10 cellular contexts compared by ENCODE assay signal in genomic region chr13:23890225-23890607, GRCh38. TPM values are rescaled to one million over a fixed set of nuclear protein-coding genes. Genes with fewer than 3 reads are reported as not detected.
DNase-seq lines count a peak whose midpoint lies in the region; FAIRE-seq and TF ChIP-seq lines count a peak whose summit lies in the region.
"Not testable (repeated sequence)": the region's sequence is repeated elsewhere in the genome, so short reads cannot be mapped to it uniquely, and the experiment has no call there.
"Had no signal": no experiment of that assay in that cellular context is flagged by ENCODE, and none has a peak within 500 bp of the region (broad histone marks: within the 10 kb centered on the region; RNA-seq: fewer than 3 reads in every experiment).

No MANE protein-coding gene starts in this region.

- CTCF ChIA-PET in activated CD4-positive, alpha-beta T cell treated with anti-CD3 and anti-CD28 coated beads, Interleukin-2, amount 10 ng/mL, durations not matched to agents 7 days and 5 days (lab: Charles Lee): interaction anchor here (0.5 to 2.2 kb wide), 8 partner anchors 8 to 432 kb away, joined by 3 to 6 read pairs (median 4); no protein-coding TSS in a partner anchor

- H3K36me3 ChIP-seq in ACC112 (ENCODE audit: insufficient read depth, low read length); HUES6 (ENCODE audit: control insufficient read depth, insufficient read depth, low read length); OCI-LY3 (replicated peaks; ENCODE audit: low read depth, low read length); bronchial epithelial cell (ENCODE audit: control insufficient read depth, insufficient read depth, low read length); hepatocyte (replicated peaks; ENCODE audit: insufficient read depth, low read depth); neural progenitor cell: not testable (repeated sequence)

- DNase-seq in GM12864 (ENCODE audit: low read depth); activated CD4-positive, alpha-beta T cell treated with anti-CD3 and anti-CD28 coated beads, Interleukin-2, amount 10 ng/mL, durations not matched to agents 7 days and 5 days; hepatocyte (ENCODE audit: low spot score): not testable (repeated sequence)
- peak; percentile 17 for DNase-seq in bronchial epithelial cell (ENCODE audit: low read depth)
- peak; percentile 15 for DNase-seq in neural progenitor cell (ENCODE audit: low spot score)

- peak overlapping the region; percentile 89 for H3K27ac Mint-ChIP-seq in activated CD4-positive, alpha-beta T cell treated with anti-CD3 and anti-CD28 coated beads, Interleukin-2, amount 10 ng/mL, durations not matched to agents 7 days and 5 days
- H3K27ac Mint-ChIP-seq in neural progenitor cell: not testable (repeated sequence)

- H3K4me1 ChIP-seq in ACC112 (ENCODE audit: control insufficient read depth, insufficient read depth, low read length, unreplicated experiment); OCI-LY3 (ENCODE audit: low read length); hepatocyte (ENCODE audit: insufficient read depth): not testable (repeated sequence)
- H3K4me1 ChIP-seq in HUES6 (ENCODE audit: control insufficient read depth, insufficient read depth, low read length) (peaks cover 12% of the 10 kb centered on the region), neural progenitor cell (peaks cover 15% of the 10 kb centered on the region)

- TF ChIP-seq CTCF in GM12864 (IDR thresholded peaks at IDR 0.05; ENCODE audit: low read depth, low read length, missing control alignments): peak; percentile 45
- peak; percentile 53 for TF ChIP-seq CTCF in OCI-LY3 (IDR thresholded peaks at IDR 0.05; ENCODE audit: low read depth, low read length)
- peak; percentile 35 for TF ChIP-seq CTCF in bronchial epithelial cell (IDR thresholded peaks at IDR 0.05; ENCODE audit: insufficient read depth, low read length, severe bottlenecking)
- peak; percentile 36 for TF ChIP-seq CTCF in hepatocyte (IDR thresholded peaks at IDR 0.05; ENCODE audit: poor library complexity)
- TF ChIP-seq CTCF in neural progenitor cell (IDR thresholded peaks at IDR 0.05): peak; percentile 54

- not testable (repeated sequence) for H3K27ac ChIP-seq in ACC112 (ENCODE audit: low read depth, low read length); HUES6 (ENCODE audit: low read depth, low read length); hepatocyte; neural progenitor cell
- peak overlapping the region; percentile 25 for H3K27ac ChIP-seq in OCI-LY3 (ENCODE audit: low read length)

- not testable (repeated sequence) for H3K27me3 ChIP-seq in ACC112 (ENCODE audit: insufficient read depth, low read length); HUES6 (ENCODE audit: control insufficient read depth, insufficient read depth, low read length); OCI-LY3 (ENCODE audit: low read depth, low read length); bronchial epithelial cell (ENCODE audit: control insufficient read depth, insufficient read depth, low read length); hepatocyte; neural progenitor cell

- not testable (repeated sequence) for H3K9ac ChIP-seq in HUES6 (ENCODE audit: low read length); neural progenitor cell
- H3K9ac ChIP-seq in OCI-LY3 (ENCODE audit: low read length): peak overlapping the region; percentile 65

- not testable (repeated sequence) for H3K27me3 Mint-ChIP-seq in activated CD4-positive, alpha-beta T cell treated with anti-CD3 and anti-CD28 coated beads, Interleukin-2, amount 10 ng/mL, durations not matched to agents 7 days and 5 days; neural progenitor cell (ENCODE audit: insufficient read depth, low read depth)

- FAIRE-seq in bronchial epithelial cell (lab: Jason Lieb, UNC): not testable (repeated sequence)

- peak overlapping the region; percentile 88 for H3K4me2 ChIP-seq in OCI-LY3 (ENCODE audit: low read length)
- H3K4me2 ChIP-seq in hepatocyte: peak overlapping the region; percentile 83
- H3K4me2 ChIP-seq in neural progenitor cell: peak overlapping the region; percentile 72

- H3K9me3 Mint-ChIP-seq in activated CD4-positive, alpha-beta T cell treated with anti-CD3 and anti-CD28 coated beads, Interleukin-2, amount 10 ng/mL, durations not matched to agents 7 days and 5 days; neural progenitor cell: not testable (repeated sequence)

- H3K4me3 ChIP-seq in ACC112 (ENCODE audit: low read depth, low read length) (peak overlapping the region; percentile 85), GM12864 (ENCODE audit: low read depth, low read length) (peak overlapping the region; percentile 92), HUES6 (ENCODE audit: low read depth, low read length) (peak overlapping the region; percentile 94; the same call in 1 of the 2 replicates), OCI-LY3 (ENCODE audit: low read length) (peak overlapping the region; percentile 93), neural progenitor cell (peak overlapping the region; percentile 66)
- H3K4me3 ChIP-seq in bronchial epithelial cell (ENCODE audit: low read depth, low read length); hepatocyte: not testable (repeated sequence)

- peaks cover 22% of the 10 kb centered on the region for H3K4me1 Mint-ChIP-seq in activated CD4-positive, alpha-beta T cell treated with anti-CD3 and anti-CD28 coated beads, Interleukin-2, amount 10 ng/mL, durations not matched to agents 7 days and 5 days
- H3K4me1 Mint-ChIP-seq in neural progenitor cell: peaks cover 23% of the 10 kb centered on the region

- not testable (repeated sequence) for H4K20me1 ChIP-seq in OCI-LY3 (ENCODE audit: insufficient read depth, low read length); hepatocyte (ENCODE audit: insufficient read depth, poor library complexity, severe bottlenecking); neural progenitor cell (ENCODE audit: low read depth)

- peaks cover 17% of the 10 kb centered on the region for H3F3A ChIP-seq in neural progenitor cell (ENCODE audit: low read depth)

- 24% methylated on average over 5 of the region's 5 CpGs for WGBS in hepatocyte (ENCODE audit: low lambda C conversion rate, missing lambda C conversion rate)

- POLR2A ChIA-PET in activated CD4-positive, alpha-beta T cell treated with anti-CD3 and anti-CD28 coated beads, Interleukin-2, amount 10 ng/mL, durations not matched to agents 7 days and 5 days (lab: Charles Lee): interaction anchor here (0.6 kb wide), 1 partner anchor 1864 kb away, joined by 4 read pairs; no protein-coding TSS in a partner anchor

- not testable (repeated sequence) for H3K36me3 Mint-ChIP-seq in activated CD4-positive, alpha-beta T cell treated with anti-CD3 and anti-CD28 coated beads, Interleukin-2, amount 10 ng/mL, durations not matched to agents 7 days and 5 days (ENCODE audit: low read depth); neural progenitor cell

- H3K4me3 Mint-ChIP-seq in activated CD4-positive, alpha-beta T cell treated with anti-CD3 and anti-CD28 coated beads, Interleukin-2, amount 10 ng/mL, durations not matched to agents 7 days and 5 days: peak overlapping the region; percentile 79
- peak overlapping the region; percentile 90 for H3K4me3 Mint-ChIP-seq in neural progenitor cell

- peak overlapping the region; percentile 79 for H2AFZ ChIP-seq in ACC112 (ENCODE audit: low read length, unreplicated experiment)
- peak overlapping the region; percentile 98 for H2AFZ ChIP-seq in OCI-LY3 (ENCODE audit: low read depth, low read length)
- H2AFZ ChIP-seq in hepatocyte: peak overlapping the region; percentile 69
- peak overlapping the region; percentile 59 for H2AFZ ChIP-seq in neural progenitor cell (replicated peaks)

- H3K9me3 ChIP-seq in HUES6 (ENCODE audit: control insufficient read depth, insufficient read depth, low read depth, low read length); OCI-LY3 (ENCODE audit: insufficient read depth, low read length); hepatocyte (ENCODE audit: low read depth); neural progenitor cell (ENCODE audit: low read depth): not testable (repeated sequence)

- not testable (repeated sequence) for H3K79me2 ChIP-seq in ACC112 (ENCODE audit: control insufficient read depth, insufficient read depth, low read length, unreplicated experiment)
- H3K79me2 ChIP-seq in OCI-LY3 (ENCODE audit: low read length): peaks cover 21% of the 10 kb centered on the region
- H3K79me2 ChIP-seq in hepatocyte: peaks cover 23% of the 10 kb centered on the region
- H3K79me2 ChIP-seq in neural progenitor cell (ENCODE audit: low read depth): peaks cover 17% of the 10 kb centered on the region

- H3K9me2 ChIP-seq in hepatocyte (replicated peaks; ENCODE audit: insufficient read depth): not testable (repeated sequence)

RNA-seq across cellular contexts. Expression of gene MIPEP, which starts 1.0 kb away (rescaled TPM):
- 1 to 10 TPM; 8.2 to 10.0 TPM for total RNA-seq in activated CD4-positive, alpha-beta T cell treated with anti-CD3 and anti-CD28 coated beads, Interleukin-2, amount 10 ng/mL, durations not matched to agents 7 days and 5 days
- 19.2 and 24.2 TPM in 2 replicates for total RNA-seq in bronchial epithelial cell
- total RNA-seq in hepatocyte: 17.5 and 19.8 TPM in 2 replicates
- 17.1 and 19.2 TPM in 2 replicates for polyA plus RNA-seq in hepatocyte
- 19.5 and 22.8 TPM in 2 replicates for total RNA-seq in neural progenitor cell (ENCODE audit: low replicate concordance)

RNA-seq across cellular contexts. Expression of gene C1QTNF9B, which starts 7.1 kb away (rescaled TPM):
- not detected for total RNA-seq in activated CD4-positive, alpha-beta T cell treated with anti-CD3 and anti-CD28 coated beads, Interleukin-2, amount 10 ng/mL, durations not matched to agents 7 days and 5 days
- total RNA-seq in bronchial epithelial cell (not detected in 2 replicates), hepatocyte (not detected in 2 replicates), neural progenitor cell (ENCODE audit: low replicate concordance) (not detected in 2 replicates)
- 0.29 and 0.30 TPM in 2 replicates for polyA plus RNA-seq in hepatocyte
- total RNA-seq: ascending aorta, G401 had no signal
